15 cellular contexts compared by ENCODE assay signal in genomic region chr7:508461-509170, GRCh38.
"Had no signal": no experiment of that assay in that cellular context is flagged by ENCODE, and none has a peak within 500 bp of the region (broad histone marks: within the 10 kb centered on the region; RNA-seq: fewer than 3 reads in every experiment).

No MANE protein-coding gene starts in this region.

- H3K4me3 ChIP-seq: gastrocnemius medialis, heart right ventricle had no signal

- DNase-seq: activated CD4-positive, alpha-beta T cell treated with anti-CD3 and anti-CD28 coated beads, Interleukin-2, amount 10 ng/mL, durations not matched to agents 24 days and 14 days; activated CD8-positive, alpha-beta T cell treated with anti-CD3 and anti-CD28 coated beads for 36 hours; activated naive CD4-positive, alpha-beta T cell treated with Interleukin-2 at 50 U/mL for 16 hours; activated T-cell treated with anti-CD3 and anti-CD28 coated beads, Interleukin-2, amount 50 U/mL, for 1 hour; effector CD8-positive, alpha-beta T cell; gastrocnemius medialis; immature natural killer cell; naive B cell; stimulated activated CD4-positive, alpha-beta T cell treated with anti-CD3 and anti-CD28 coated beads, Interleukin-4, amount 100 ng/mL, for 4 hours; stimulated activated naive B cell treated with anti-CD40 and anti-IgM and Interleukin-4, amounts not matched to agents 10 μg/mL and 1 μg/mL and 100 μg/mL, for 72 hours; T1000 had no signal

- H3K27me3 ChIP-seq: gastrocnemius medialis, heart right ventricle had no signal

- H3K9me3 ChIP-seq: gastrocnemius medialis, heart right ventricle had no signal

- H3K27ac ChIP-seq: gastrocnemius medialis, heart right ventricle had no signal

- ATAC-seq: activated CD8-positive, alpha-beta T cell treated with anti-CD3 and anti-CD28 coated beads for 36 hours; activated T-helper 17 cell treated with anti-CD3 and anti-CD28 coated beads, Interleukin-2, amount 50 U/mL, for 72 hours; esophagus mucosa; gastrocnemius medialis; heart right ventricle; sciatic nerve; stimulated activated naive B cell treated with anti-CD40 and anti-IgM and Interleukin-4, amounts not matched to agents 10 μg/mL and 1 μg/mL and 100 μg/mL, for 72 hours had no signal
